In the genomic region with DNA sequence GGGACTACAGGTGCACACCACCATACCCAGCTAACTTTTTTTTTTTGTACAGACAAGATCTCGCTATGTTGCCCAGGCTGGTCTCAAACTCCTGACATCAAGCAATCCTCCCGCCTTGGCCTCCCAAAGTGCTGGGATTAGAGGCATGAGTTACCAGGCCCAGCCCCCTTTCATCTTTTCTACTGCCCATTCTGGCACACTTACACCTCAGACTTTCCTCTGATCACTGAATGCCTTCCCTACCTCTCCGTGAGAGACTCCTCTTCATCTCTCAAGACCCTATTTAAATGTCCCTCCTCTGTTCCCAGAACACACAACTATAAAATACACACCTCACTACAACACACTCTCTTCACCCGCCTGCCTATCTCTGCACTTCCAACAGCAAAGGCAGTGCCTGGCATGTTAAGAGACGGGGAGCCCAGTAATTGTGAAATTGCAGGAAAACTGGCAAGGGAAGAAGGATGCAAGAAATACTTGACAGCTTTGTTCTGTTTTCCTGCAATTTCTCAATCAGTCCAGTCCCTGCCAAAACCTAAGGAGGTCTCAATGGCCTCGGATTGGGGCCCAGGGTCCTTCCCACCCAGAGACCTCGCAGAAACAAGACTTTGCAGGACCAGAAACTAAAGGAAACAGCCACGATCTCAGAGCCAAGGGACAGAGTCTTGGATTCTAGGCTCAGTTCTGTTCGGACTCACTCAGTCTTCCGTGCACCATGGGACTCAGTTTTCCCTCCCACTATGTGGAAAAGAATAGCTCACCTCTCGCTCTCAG, we compare ENCODE assay signal across 8 cellular contexts. TPM values are rescaled to one million over a fixed set of nuclear protein-coding genes. Genes with fewer than 3 reads are reported as not detected.
DNase-seq lines count a peak whose midpoint lies in the region; ATAC-seq, FAIRE-seq and TF ChIP-seq lines count a peak whose summit lies in the region.

No MANE protein-coding gene starts in this region.

- no peak for TF ChIP-seq POLR2A in GM12891 (IDR thresholded peaks at IDR 0.05; ENCODE audit: low read depth, low read length)
- TF ChIP-seq POLR2A in gastroesophageal sphincter (IDR thresholded peaks at IDR 0.05), result no peak

- TF ChIP-seq EP300 in gastroesophageal sphincter (IDR thresholded peaks at IDR 0.05), result no peak

- H3K27me3 ChIP-seq in WERI-Rb-1 (ENCODE audit: insufficient read depth, low read depth, severe bottlenecking), result no peaks in the 10 kb centered on the region
- no peaks in the 10 kb centered on the region for H3K27me3 ChIP-seq in gastroesophageal sphincter

- FAIRE-seq in GM12891 (lab: Jason Lieb, UNC), result peak; percentile 47

- DNase-seq in GM12891 (ENCODE audit: insufficient read length, low spot score), result no peak
- no peak for DNase-seq in WERI-Rb-1
- no peak for DNase-seq in NOMO-1 treated with dmso at 0.1 percent for 144 hours (lab: John Stamatoyannopoulos, UW; ENCODE audit: unreplicated experiment)
- no peak for DNase-seq in globus pallidus (ENCODE audit: low spot score)
- DNase-seq in stimulated activated CD4-positive, alpha-beta T cell treated with anti-CD3 and anti-CD28 coated beads, Interleukin-4, amount 100 ng/mL, for 1 hour, result no peak

- H3K36me3 ChIP-seq in WERI-Rb-1, result peaks cover 35% of the 10 kb centered on the region
- H3K36me3 ChIP-seq in gastroesophageal sphincter, result peaks cover 0 to 57% of the 10 kb centered on the region in 2 donors

- H3K9me3 ChIP-seq in WERI-Rb-1 (ENCODE audit: severe bottlenecking), result no peaks in the 10 kb centered on the region
- no peaks in the 10 kb centered on the region for H3K9me3 ChIP-seq in gastroesophageal sphincter

- H3K27ac ChIP-seq in WERI-Rb-1, result no peak overlapping the region; the same call in 1 of the 2 replicates
- H3K27ac ChIP-seq in gastroesophageal sphincter, result peak overlapping the region in 3 of 4 donors; percentile 81 to 88 (median 82)
- H3K27ac ChIP-seq in skin epidermis, result peak overlapping the region in 17 of 21 experiments; percentile 37 to 94 (median 78)

- no peak for ATAC-seq in gastroesophageal sphincter
- ATAC-seq in HG03571 (IDR thresholded peaks at IDR 0.05; ENCODE audit: unreplicated experiment), result no peak

- WGBS in gastroesophageal sphincter (ENCODE audit: low coverage in 1 of 2), 2 donors, result 13 to 69% methylated on average over 4 to 6 of the region's 11 CpGs

- H3K4me3 ChIP-seq in WERI-Rb-1 (ENCODE audit: low read depth, low read length), result peak overlapping the region; percentile 81
- H3K4me3 ChIP-seq in gastroesophageal sphincter, result peak overlapping the region; percentile 58 to 86
- H3K4me3 ChIP-seq in skin epidermis, result peak overlapping the region; percentile 56 to 94 (median 68)

- peaks cover 0 to 43% (median 22%) of the 10 kb centered on the region in 3 donors for H3K4me1 ChIP-seq in gastroesophageal sphincter

- TF ChIP-seq CTCF in WERI-Rb-1 (IDR thresholded peaks at IDR 0.05; ENCODE audit: low read depth, low read length) (no peak), gastroesophageal sphincter (IDR thresholded peaks at IDR 0.05) (no peak)

TF ChIP-seq in GM12891, 5 proteins besides CTCF, POLR2A, EP300 and RAD21:
- no peak for TF ChIP-seq SPI1 (IDR thresholded peaks at IDR 0.05; ENCODE audit: low read depth, low read length)
- TF ChIP-seq PAX5 (IDR thresholded peaks at IDR 0.05; ENCODE audit: insufficient read depth, low read length, severe bottlenecking), result no peak
- TF ChIP-seq POLR2AphosphoS5 (IDR thresholded peaks at IDR 0.05; ENCODE audit: low read depth, low read length), result no peak
- no peak for TF ChIP-seq TAF1 (IDR thresholded peaks at IDR 0.05; ENCODE audit: low read depth, low read length)
- no peak for TF ChIP-seq POU2F2 (IDR thresholded peaks at IDR 0.05; ENCODE audit: low read depth, low read length)

RNA-seq across cellular contexts. Expression of gene RRP9, which starts 0.9 kb away (rescaled TPM):
- 24.8 TPM for polyA plus RNA-seq in GM12891 (2012; ENCODE audit: low read depth, missing spikeins)
- total RNA-seq in gastroesophageal sphincter, result 10 to 100 TPM in 2 of 4 donors, 1 to 10 TPM in 2; 5.3 to 14.8 (median 10.9) TPM

RNA-seq across cellular contexts. Expression of gene PARP3, which starts 1.3 kb away (rescaled TPM):
- 24.5 TPM for polyA plus RNA-seq in GM12891 (2012; ENCODE audit: low read depth, missing spikeins)
- 10 to 100 TPM; 19.5 to 43.0 (median 22.8) TPM for total RNA-seq in gastroesophageal sphincter

RNA-seq across cellular contexts. Expression of gene GPR62, which starts 14.3 kb away (rescaled TPM):
- polyA plus RNA-seq in GM12891 (2012; ENCODE audit: low read depth, missing spikeins), result not detected
- total RNA-seq in gastroesophageal sphincter, result under 1 TPM in 1 of 4 donors, not detected in 3; 0.31 TPM

RNA-seq across cellular contexts. Expression of gene PCBP4, which starts 26.4 kb away (rescaled TPM):
- 3.1 TPM for polyA plus RNA-seq in GM12891 (2012; ENCODE audit: low read depth, missing spikeins)
- 100 to 1,000 TPM in 3 of 4 donors, 10 to 100 TPM in 1; 80.7 to 335 (median 186) TPM for total RNA-seq in gastroesophageal sphincter

RNA-seq across cellular contexts. Expression of gene ABHD14B, which starts 33.0 kb away (rescaled TPM):
- polyA plus RNA-seq in GM12891 (2012; ENCODE audit: low read depth, missing spikeins), result 58.0 TPM
- 10 to 100 TPM; 34.6 to 46.8 (median 45.1) TPM for total RNA-seq in gastroesophageal sphincter
